Comparison of ENCODE assay signal across 8 cellular contexts in genomic region chr1:45585496-45586075, GRCh38. TPM values are rescaled to one million over a fixed set of nuclear protein-coding genes. Genes with fewer than 3 reads are reported as not detected.
DNase-seq lines count a peak whose midpoint lies in the region; ATAC-seq and TF ChIP-seq lines count a peak whose summit lies in the region.

No MANE protein-coding gene starts in this region.

- peaks cover 65% of the 10 kb centered on the region for H3K79me2 ChIP-seq in ACC112 (ENCODE audit: control insufficient read depth, insufficient read depth, low read length, unreplicated experiment)

- no peaks in the 10 kb centered on the region for H3K9me3 Mint-ChIP-seq in MCF 10A (ENCODE audit: unreplicated experiment)

- 27% methylated on average over 7 of the region's 7 CpGs for WGBS in HUES64

- H2AFZ ChIP-seq in ACC112 (ENCODE audit: low read length, unreplicated experiment) = no peak overlapping the region

- peaks cover 14% of the 10 kb centered on the region for H3K36me3 Mint-ChIP-seq in MCF 10A (ENCODE audit: insufficient read depth, unreplicated experiment)

- H3K27me3 Mint-ChIP-seq in MCF 10A (ENCODE audit: insufficient read depth, unreplicated experiment) = no peaks in the 10 kb centered on the region

- intact Hi-C loops in MCF 10A (cut with micrococcal nuclease) = no loop called here

- H3K9me3 ChIP-seq in HUES64 (ENCODE audit: insufficient read depth, low read depth, low read length) (no peaks in the 10 kb centered on the region), mucosa of rectum (ENCODE audit: control insufficient read depth in 2 of 2, low read length in 2 of 2) (no peaks in the 10 kb centered on the region)

- peaks cover 15% of the 10 kb centered on the region for H3K4me1 Mint-ChIP-seq in MCF 10A (ENCODE audit: insufficient read depth, unreplicated experiment)

- H3K27ac ChIP-seq in ACC112 (ENCODE audit: low read depth, low read length) = peak overlapping the region; percentile 85
- no peak overlapping the region; the same call in 1 of the 2 replicates for H3K27ac ChIP-seq in HUES64 (ENCODE audit: low read depth, low read length)
- H3K27ac ChIP-seq in mucosa of rectum (ENCODE audit: low read depth in 2 of 2, low read length in 2 of 2) = no peak overlapping the region

- H3K27ac Mint-ChIP-seq in MCF 10A (ENCODE audit: low read depth, unreplicated experiment) = peak overlapping the region; percentile 68

- H3K4me1 ChIP-seq in ACC112 (ENCODE audit: control insufficient read depth, insufficient read depth, low read length, unreplicated experiment) = peaks cover 16% of the 10 kb centered on the region
- H3K4me1 ChIP-seq in HUES64 (ENCODE audit: insufficient read depth, low read length) = peaks cover 4% of the 10 kb centered on the region; the same call in 1 of the 2 replicates
- H3K4me1 ChIP-seq in mucosa of rectum (ENCODE audit: control insufficient read depth in 2 of 2, insufficient read depth in 2 of 2, low read length in 2 of 2) = peaks cover 20% of the 10 kb centered on the region in 2 donors

- no peak for ATAC-seq in HG02623 (IDR thresholded peaks at IDR 0.05; ENCODE audit: unreplicated experiment)

- DNase-seq in MCF 10A (ENCODE audit: unreplicated experiment) (no peak), HK-2 (ENCODE audit: unreplicated experiment) (no peak), DMS153 (lab: John Stamatoyannopoulos, UW) (no peak)
- no peak for DNase-seq in stimulated activated naive CD4-positive, alpha-beta T cell treated with Interleukin-2 at 50 U/mL for 16 hours (lab: John Stamatoyannopoulos, UW)

- H3K27me3 ChIP-seq in ACC112 (ENCODE audit: insufficient read depth, low read length) (no peaks in the 10 kb centered on the region), HUES64 (ENCODE audit: insufficient read depth, low read length) (no peaks in the 10 kb centered on the region), mucosa of rectum (ENCODE audit: control insufficient read depth in 2 of 2, insufficient read depth in 2 of 2, low read length in 2 of 2) (no peaks in the 10 kb centered on the region)

- POLR2A ChIA-PET in MCF 10A (lab: Yijun Ruan, JAX) = interaction anchor here (0.7 to 3.6 kb wide), 15 partner anchors 9 to 496 kb away, joined by 3 to 30 read pairs (median 6); partner anchors contain the start of genes AKR1A1, GPBP1L1, MAST2 and PRDX1

- BruUV-seq in MCF 10A (replicated peaks; lab: Mats Ljungman, UMichigan) = no TSS peak

- CTCF ChIA-PET in MCF 10A (lab: Yijun Ruan, JAX) = interaction anchor here (0.6 to 1.0 kb wide), 3 partner anchors 26 to 85 kb away, joined by 3 to 6 read pairs (median 4); partner anchors contain the start of genes CCDC163 and MMACHC

- H3K4me3 Mint-ChIP-seq in MCF 10A (ENCODE audit: unreplicated experiment) = peak overlapping the region; percentile 89

- no peak for TF ChIP-seq CTCF in MCF 10A (IDR thresholded peaks at IDR 0.05; ENCODE audit: unreplicated experiment)

- H3K36me3 ChIP-seq in ACC112 (ENCODE audit: insufficient read depth, low read length) (no peaks in the 10 kb centered on the region), HUES64 (ENCODE audit: insufficient read depth, low read length) (peaks cover 34% of the 10 kb centered on the region), mucosa of rectum (ENCODE audit: control insufficient read depth in 2 of 2, insufficient read depth in 2 of 2, low read length in 2 of 2) (no peaks in the 10 kb centered on the region)

- H3K9ac ChIP-seq in HUES64 (ENCODE audit: low read depth, low read length) = peak overlapping the region; percentile 98
- no peak overlapping the region for H3K9ac ChIP-seq in mucosa of rectum (ENCODE audit: low read depth in 1 of 2, low read length in 2 of 2)

- peak overlapping the region; percentile 86 for H3K4me3 ChIP-seq in ACC112 (ENCODE audit: low read depth, low read length)
- peak overlapping the region; percentile 87 for H3K4me3 ChIP-seq in HUES64 (ENCODE audit: low read length)
- peak overlapping the region; percentile 97 to 99 for H3K4me3 ChIP-seq in mucosa of rectum (ENCODE audit: low read length in 2 of 2)

RNA-seq across cellular contexts. Expression of gene NASP, which starts 1.7 kb away (rescaled TPM):
- 490 TPM for polyA plus RNA-seq in HUES64 (2013, experiment 1 of 2)
- polyA plus RNA-seq in HUES64 (2013, experiment 2 of 2) = 517 TPM
- 76.4 and 84.6 TPM in 2 replicates for total RNA-seq in MCF 10A (2022)

RNA-seq across cellular contexts. Expression of gene AKR1A1, which starts 35.0 kb away (rescaled TPM):
- polyA plus RNA-seq in HUES64 (2013, experiment 1 of 2) = 165 TPM
- 188 TPM for polyA plus RNA-seq in HUES64 (2013, experiment 2 of 2)
- total RNA-seq in MCF 10A (2022) = 108 and 142 TPM in 2 replicates

RNA-seq across cellular contexts. Expression of gene CCDC17, which starts 38.3 kb away (rescaled TPM):
- 0.25 TPM for polyA plus RNA-seq in HUES64 (2013, experiment 1 of 2)
- 0.51 TPM for polyA plus RNA-seq in HUES64 (2013, experiment 2 of 2)
- 3.9 and 4.9 TPM in 2 replicates for total RNA-seq in MCF 10A (2022)
